ENCODE assay signal across 8 cellular contexts in genomic region chr11:119481021-119481666, GRCh38. TPM values are rescaled to one million over a fixed set of nuclear protein-coding genes. Genes with fewer than 3 reads are reported as not detected.
A peak's percentile ranks its signal among the peaks of the same experiment; 100 is the strongest.
DNase-seq lines count a peak whose midpoint lies in the region; ATAC-seq and TF ChIP-seq lines count a peak whose summit lies in the region.

No MANE protein-coding gene starts in this region.

- 37% methylated on average over 22 of the region's 31 CpGs for WGBS in suprapubic skin

- ATAC-seq in GM18867 (IDR thresholded peaks at IDR 0.05; ENCODE audit: unreplicated experiment) (peak; percentile 50), foreskin keratinocyte (peak; percentile 77)

- TF ChIP-seq CTCF in A673 (conservative IDR thresholded peaks at IDR 0.05; ENCODE audit: low read depth, low read length) (peak; percentile 100), RWPE1 (conservative IDR thresholded peaks at IDR 0.05; ENCODE audit: low read depth) (peak; percentile 94), foreskin keratinocyte (conservative IDR thresholded peaks at IDR 0.05) (peak; percentile 99), suprapubic skin (IDR thresholded peaks at IDR 0.05) (peak; percentile 94 to 96)

- H3K4me3 ChIP-seq in A673 (ENCODE audit: low read depth, low read length, poor library complexity, severe bottlenecking): no peak overlapping the region
- H3K4me3 ChIP-seq in suprapubic skin: no peak overlapping the region

- H3K36me3 ChIP-seq in A673 (ENCODE audit: insufficient read depth, low read length, poor library complexity, severe bottlenecking) (no peaks in the 10 kb centered on the region), suprapubic skin (no peaks in the 10 kb centered on the region)

- CTCF ChIA-PET in A673 (lab: Charles Lee): interaction anchor here (0.9 to 1.3 kb wide), 2 partner anchors 53 to 137 kb away, joined by 3 to 4 read pairs; no protein-coding TSS in a partner anchor
- CTCF ChIA-PET in RWPE1 (lab: Yijun Ruan, JAX): interaction anchor here (0.7 to 1.2 kb wide), 6 partner anchors 14 to 1245 kb away, joined by 3 to 5 read pairs (median 3); partner anchors contain the start of gene NECTIN1

- no peaks in the 10 kb centered on the region for H3K4me1 ChIP-seq in A673 (ENCODE audit: insufficient read depth, low read length, poor library complexity, severe bottlenecking)
- H3K4me1 ChIP-seq in foreskin keratinocyte: no peaks in the 10 kb centered on the region
- peaks cover 12% of the 10 kb centered on the region for H3K4me1 ChIP-seq in suprapubic skin

- DNase-seq in A673 (ENCODE audit: low spot score) (peak; percentile 81), LoVo (ENCODE audit: low spot score) (peak; percentile 46), RWPE1 (ENCODE audit: low spot score) (peak; percentile 87), foreskin keratinocyte (peak; percentile 59 to 72), nucleus accumbens (lab: John Stamatoyannopoulos, UW) (peak in 50 of 56 donors; percentile 12 to 88 (median 64)), suprapubic skin (ENCODE audit: low spot score in 2 of 2) (peak; percentile 88 to 92)
- peak; percentile 89 for DNase-seq in activated effector memory CD4-positive, alpha-beta T cell treated with anti-CD3 and anti-CD28 coated beads, Interleukin-2, amount 50 U/mL, for 16 hours

- TF ChIP-seq EP300 in suprapubic skin (IDR thresholded peaks at IDR 0.05): no peak

- no peak for TF ChIP-seq POLR2A in suprapubic skin (IDR thresholded peaks at IDR 0.05)

- H3K27ac ChIP-seq in A673 (ENCODE audit: low read depth, low read length, poor library complexity, severe bottlenecking) (no peak overlapping the region), RWPE1 (no peak overlapping the region), foreskin keratinocyte (no peak overlapping the region), suprapubic skin (no peak overlapping the region)

- POLR2A ChIA-PET in A673 (lab: Charles Lee; ENCODE audit: low non-redundant PET): no interaction called here
- POLR2A ChIA-PET in RWPE1 (lab: Yijun Ruan, JAX; ENCODE audit: low non-redundant PET): no interaction called here

- H3K9me3 ChIP-seq in A673 (ENCODE audit: low read depth, low read length, poor library complexity, severe bottlenecking) (no peaks in the 10 kb centered on the region), suprapubic skin (no peaks in the 10 kb centered on the region)

- BruUV-seq in A673 (replicated peaks; lab: Mats Ljungman, UMichigan): no TSS peak

- H3K27me3 ChIP-seq in A673 (replicated peaks; ENCODE audit: insufficient read depth, low read depth, low read length, poor library complexity) (no peaks in the 10 kb centered on the region), foreskin keratinocyte (peaks cover 21% of the 10 kb centered on the region), suprapubic skin (peaks cover 3% of the 10 kb centered on the region)

- intact Hi-C loops in A673 (cut with micrococcal nuclease; ENCODE audit: unreplicated experiment): loop anchor here (1.0 to 5.0 kb wide), 6 partner anchors 54 to 628 kb away; partner anchors contain the start of gene NECTIN1

RNA-seq across cellular contexts. Expression of gene THY1, which starts 58.2 kb away (rescaled TPM):
- total RNA-seq in A673 (2021) (150 and 187 TPM in 2 replicates), foreskin keratinocyte (15.2 and 51.6 TPM in 2 replicates), suprapubic skin (10 to 100 TPM in 1 of 4 donors, 1 to 10 TPM in 3; 3.5 to 18.8 (median 6.9) TPM)
- 16.4 and 52.0 TPM in 2 replicates for polyA plus RNA-seq in foreskin keratinocyte
